1 cellular context compared by ENCODE assay signal in genomic region chr22:37862570-37863325, GRCh38.
TF ChIP-seq lines count a peak whose summit lies in the region.

No MANE protein-coding gene starts in this region.

TF ChIP-seq in GM23338, 12 proteins besides CTCF, POLR2A, EP300 and RAD21:
- no peak for TF ChIP-seq JUNB (IDR thresholded peaks at IDR 0.05; ENCODE audit: unreplicated experiment)
